31 cellular contexts compared by ENCODE assay signal in the genomic region with DNA sequence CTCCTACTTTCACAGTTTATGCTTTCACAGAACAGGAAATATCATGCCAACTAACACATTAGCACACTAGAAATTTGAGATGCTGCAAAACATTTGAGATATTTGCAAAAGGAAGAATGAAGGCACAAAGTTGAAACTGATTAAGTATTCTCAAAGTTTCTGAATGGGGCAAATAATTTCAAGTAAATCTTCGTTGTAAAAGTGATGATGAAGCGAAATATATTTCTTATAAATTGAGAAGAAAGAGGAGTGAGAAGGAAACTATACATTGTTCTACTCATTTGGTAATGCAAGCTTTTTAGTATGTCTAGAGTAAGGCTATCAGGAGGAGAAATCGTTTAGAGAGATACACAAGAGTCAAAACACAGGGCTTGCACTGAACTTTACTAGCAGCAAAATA. TPM values are rescaled to one million over a fixed set of nuclear protein-coding genes. Genes with fewer than 3 reads are reported as not detected.
"Had no signal": no experiment of that assay in that cellular context is flagged by ENCODE, and none has a peak within 500 bp of the region (broad histone marks: within the 10 kb centered on the region; RNA-seq: fewer than 3 reads in every experiment).

No MANE protein-coding gene starts in this region.

- H3K36me3 ChIP-seq: MG63, SJCRH30 had no signal

- H3K4me3 ChIP-seq: MG63, PC-9, SJCRH30, SK-N-MC had no signal

- H2AFZ ChIP-seq: PC-9 had no signal

- H3K27ac Mint-ChIP-seq: T-cell had no signal

- ATAC-seq: Panc1, Right ventricle myocardium inferior, SK-N-SH treated with all-trans-retinoic acid at 6 μM for 48 hours, T-cell had no signal

- H3K9me3 ChIP-seq: MG63, SJCRH30 had no signal

- H3K27me3 Mint-ChIP-seq: T-cell had no signal

- FAIRE-seq: RCC 7860 had no signal

- H3K27me3 ChIP-seq: MG63 had no signal

- H3K4me2 ChIP-seq: PC-9 had no signal

- H3K4me1 Mint-ChIP-seq: T-cell had no signal

- H3K4me3 Mint-ChIP-seq: T-cell had no signal

- H3K27ac ChIP-seq: PC-9, RWPE1, SJCRH30, SK-N-MC had no signal

- H3K36me3 Mint-ChIP-seq: T-cell had no signal

- DNase-seq: Kasumi-1, MG63, NCI-H1048, NCI-H1092 treated with DMSO at 0.1 percent for 48 hours, NCI-H1105 treated with DMSO at 0.1 percent for 48 hours, NCI-H1417, NCI-H1436, NCI-H146, NCI-H1694, NCI-H187, NCI-H1930, NCI-H2029 treated with DMSO at 0.1 percent for 48 hours, NCI-H2081 treated with DMSO at 0.1 percent for 48 hours, NCI-H2227 treated with DMSO at 0.1 percent for 48 hours, NCI-H345, NCI-H510A treated with DMSO at 0.1 percent for 48 hours, NCI-H524 treated with DMSO at 0.1 percent for 48 hours, NCI-H526 treated with DMSO at 0.1 percent for 48 hours, NCI-H774, PC-9, SHP77, SIG-M5, SJCRH30, T-cell had no signal

- H3K4me1 ChIP-seq: SJCRH30 had no signal

RNA-seq across cellular contexts. Expression of a gene that starts 24.3 kb away (rescaled TPM):
- total RNA-seq: PC-9; T-helper 1 cell treated with Interleukin-12 subunit alpha and Interleukin-12 subunit beta and Interleukin-4 antibody, amounts not matched to agents 30 ng/mL and 1 ng/mL, for 36 hours had no signal
